In the genomic region with DNA sequence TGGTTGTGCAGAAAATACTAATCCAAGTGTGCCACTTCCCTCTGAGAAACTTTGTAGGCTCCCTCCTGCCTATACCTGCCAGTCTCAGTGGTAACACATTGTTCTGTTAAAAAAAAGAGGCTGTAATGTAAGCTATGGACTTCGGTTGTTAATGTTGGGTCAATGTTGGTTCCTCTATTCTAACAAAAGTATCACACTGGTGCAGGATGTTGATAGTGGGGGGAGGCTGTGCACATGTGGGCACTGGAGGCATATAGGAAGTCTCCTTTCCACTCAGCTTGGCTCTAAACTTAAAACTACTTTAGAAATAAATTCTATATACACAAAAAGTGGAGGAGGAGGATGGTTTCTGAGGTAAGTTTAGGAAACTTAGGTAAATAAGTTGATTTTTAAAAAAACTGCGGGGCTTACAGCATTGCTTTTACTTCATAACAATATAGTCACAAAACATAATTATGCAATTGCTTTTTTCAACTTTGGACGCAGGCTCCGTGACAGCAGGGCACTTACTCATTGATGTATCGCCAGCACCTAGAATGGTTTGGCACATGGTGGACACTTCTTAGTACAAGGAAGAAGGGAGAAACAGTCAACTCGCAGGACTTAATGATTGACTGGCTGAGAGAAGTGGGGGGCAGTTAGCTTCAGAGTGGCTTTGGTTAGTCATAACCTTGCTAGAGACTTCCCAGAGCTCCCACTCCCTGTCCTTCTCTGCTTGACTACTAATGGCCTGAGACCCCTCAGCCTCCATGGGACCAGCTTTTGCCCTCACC, we compare ENCODE assay signal across 1 cellular context.
TF ChIP-seq lines count a peak whose summit lies in the region.

No MANE protein-coding gene starts in this region.

TF ChIP-seq in HEK293, 187 proteins besides CTCF, POLR2A, EP300 and RAD21 (continued from another document):
- TF ChIP-seq, protein P1, sequence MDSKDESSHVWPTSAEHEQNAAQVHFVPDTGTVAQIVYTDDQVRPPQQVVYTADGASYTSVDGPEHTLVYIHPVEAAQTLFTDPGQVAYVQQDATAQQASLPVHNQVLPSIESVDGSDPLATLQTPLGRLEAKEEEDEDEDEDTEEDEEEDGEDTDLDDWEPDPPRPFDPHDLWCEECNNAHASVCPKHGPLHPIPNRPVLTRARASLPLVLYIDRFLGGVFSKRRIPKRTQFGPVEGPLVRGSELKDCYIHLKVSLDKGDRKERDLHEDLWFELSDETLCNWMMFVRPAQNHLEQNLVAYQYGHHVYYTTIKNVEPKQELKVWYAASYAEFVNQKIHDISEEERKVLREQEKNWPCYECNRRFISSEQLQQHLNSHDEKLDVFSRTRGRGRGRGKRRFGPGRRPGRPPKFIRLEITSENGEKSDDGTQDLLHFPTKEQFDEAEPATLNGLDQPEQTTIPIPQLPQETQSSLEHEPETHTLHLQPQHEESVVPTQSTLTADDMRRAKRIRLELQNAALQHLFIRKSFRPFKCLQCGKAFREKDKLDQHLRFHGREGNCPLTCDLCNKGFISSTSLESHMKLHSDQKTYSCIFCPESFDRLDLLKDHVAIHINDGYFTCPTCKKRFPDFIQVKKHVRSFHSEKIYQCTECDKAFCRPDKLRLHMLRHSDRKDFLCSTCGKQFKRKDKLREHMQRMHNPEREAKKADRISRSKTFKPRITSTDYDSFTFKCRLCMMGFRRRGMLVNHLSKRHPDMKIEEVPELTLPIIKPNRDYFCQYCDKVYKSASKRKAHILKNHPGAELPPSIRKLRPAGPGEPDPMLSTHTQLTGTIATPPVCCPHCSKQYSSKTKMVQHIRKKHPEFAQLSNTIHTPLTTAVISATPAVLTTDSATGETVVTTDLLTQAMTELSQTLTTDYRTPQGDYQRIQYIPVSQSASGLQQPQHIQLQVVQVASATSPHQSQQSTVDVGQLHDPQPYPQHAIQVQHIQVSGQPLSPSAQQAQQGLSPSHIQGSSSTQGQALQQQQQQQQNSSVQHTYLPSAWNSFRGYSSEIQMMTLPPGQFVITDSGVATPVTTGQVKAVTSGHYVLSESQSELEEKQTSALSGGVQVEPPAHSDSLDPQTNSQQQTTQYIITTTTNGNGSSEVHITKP (tag by site-specific recombination; IDR thresholded peaks at IDR 0.05): 0 out of 2 replicates have a peak, but pooled peaks have one; percentile 5
- peak; percentile 35; the same call in 1 of the 2 replicates for TF ChIP-seq ZNF707 (tag by site-specific recombination; IDR thresholded peaks at IDR 0.05)
